ENCODE assay signal across 8 cellular contexts in the genomic region with DNA sequence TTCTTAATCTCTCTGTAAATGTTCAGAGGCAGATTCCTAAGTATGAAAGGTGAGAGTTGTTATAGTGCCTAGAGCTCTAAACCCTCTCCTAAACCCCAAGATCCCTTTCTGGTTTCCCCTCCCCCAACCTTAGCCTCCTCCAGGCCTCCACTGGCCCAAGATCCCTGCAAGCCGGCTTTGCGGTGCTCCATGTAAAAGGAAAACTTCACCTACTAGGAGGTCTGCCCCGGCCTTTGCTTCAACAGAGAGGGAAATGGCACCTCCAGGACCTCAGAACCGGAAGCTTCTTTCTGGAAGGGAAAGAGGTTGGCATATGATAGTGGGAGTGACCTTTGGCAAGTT. TPM values are rescaled to one million over a fixed set of nuclear protein-coding genes. Genes with fewer than 3 reads are reported as not detected.
DNase-seq lines count a peak whose midpoint lies in the region; ATAC-seq and TF ChIP-seq lines count a peak whose summit lies in the region.

No MANE protein-coding gene starts in this region.

- no peak for TF ChIP-seq CTCF in GM13977 (IDR thresholded peaks at IDR 0.05; ENCODE audit: extremely low read depth, insufficient read depth, missing control alignments)

- H3K27me3 ChIP-seq in iPS-18a (ENCODE audit: control insufficient read depth, insufficient read depth, low read length) = no peaks in the 10 kb centered on the region

- H3K4me1 ChIP-seq in iPS-18a (ENCODE audit: control insufficient read depth, low read depth, low read length) = peaks cover 13% of the 10 kb centered on the region

- peak overlapping the region; percentile 74 for H3K4me3 ChIP-seq in iPS-18a (ENCODE audit: low read length)

- peaks cover 29% of the 10 kb centered on the region for H3K36me3 Mint-ChIP-seq in activated T-helper 17 cell treated with anti-CD3 and anti-CD28 coated beads, Interleukin-2, amount 50 U/mL, for 72 hours (ENCODE audit: low read depth)
- peaks cover 11 to 25% of the 10 kb centered on the region in 2 donors for H3K36me3 Mint-ChIP-seq in stimulated activated naive B cell treated with anti-CD40 and anti-IgM and Interleukin-4, amounts not matched to agents 10 μg/mL and 1 μg/mL and 100 μg/mL, for 72 hours

- no peak overlapping the region for H3K9ac ChIP-seq in iPS-18a (ENCODE audit: low read length)

- H3K27ac Mint-ChIP-seq in activated T-helper 17 cell treated with anti-CD3 and anti-CD28 coated beads, Interleukin-2, amount 50 U/mL, for 72 hours = peak overlapping the region; percentile 58
- peak overlapping the region; percentile 85 for H3K27ac Mint-ChIP-seq in stimulated activated naive B cell treated with anti-CD40 and anti-IgM and Interleukin-4, amounts not matched to agents 10 μg/mL and 1 μg/mL and 100 μg/mL, for 72 hours

- in situ Hi-C loops in GM13977 (cut with MboI; ENCODE audit: low pct_unique_long_range_greater_than_20kb, low sequenced_read_pairs, unreplicated experiment) = loop anchor here (25.0 kb wide), 1 partner anchor 208 kb away; no protein-coding TSS in a partner anchor

- ATAC-seq in activated T-helper 17 cell treated with anti-CD3 and anti-CD28 coated beads, Interleukin-2, amount 50 U/mL, for 72 hours (replicated peaks) = no peak
- ATAC-seq in stimulated activated naive B cell treated with anti-CD40 and anti-IgM and Interleukin-4, amounts not matched to agents 10 μg/mL and 1 μg/mL and 100 μg/mL, for 72 hours (replicated peaks) = no peak
- ATAC-seq in GM18502 (IDR thresholded peaks at IDR 0.05; ENCODE audit: poor library complexity, unreplicated experiment) (no peak), HG02588 (IDR thresholded peaks at IDR 0.05; ENCODE audit: unreplicated experiment) (no peak)

- H3K36me3 ChIP-seq in iPS-18a (ENCODE audit: control insufficient read depth, low read depth, low read length) = peaks cover 8% of the 10 kb centered on the region

- H3K27ac ChIP-seq in iPS-18a (ENCODE audit: low read length) = no peak overlapping the region

- no peaks in the 10 kb centered on the region for H3K9me3 Mint-ChIP-seq in activated T-helper 17 cell treated with anti-CD3 and anti-CD28 coated beads, Interleukin-2, amount 50 U/mL, for 72 hours
- no peaks in the 10 kb centered on the region for H3K9me3 Mint-ChIP-seq in stimulated activated naive B cell treated with anti-CD40 and anti-IgM and Interleukin-4, amounts not matched to agents 10 μg/mL and 1 μg/mL and 100 μg/mL, for 72 hours

- H3K27me3 Mint-ChIP-seq in activated T-helper 17 cell treated with anti-CD3 and anti-CD28 coated beads, Interleukin-2, amount 50 U/mL, for 72 hours = peaks cover 4% of the 10 kb centered on the region
- peaks cover 4 to 5% of the 10 kb centered on the region in 2 donors for H3K27me3 Mint-ChIP-seq in stimulated activated naive B cell treated with anti-CD40 and anti-IgM and Interleukin-4, amounts not matched to agents 10 μg/mL and 1 μg/mL and 100 μg/mL, for 72 hours

- H3K9me3 ChIP-seq in iPS-18a (ENCODE audit: control insufficient read depth, low read depth, low read length) = no peaks in the 10 kb centered on the region

- H3K4me3 Mint-ChIP-seq in activated T-helper 17 cell treated with anti-CD3 and anti-CD28 coated beads, Interleukin-2, amount 50 U/mL, for 72 hours = peak overlapping the region; percentile 68
- H3K4me3 Mint-ChIP-seq in stimulated activated naive B cell treated with anti-CD40 and anti-IgM and Interleukin-4, amounts not matched to agents 10 μg/mL and 1 μg/mL and 100 μg/mL, for 72 hours = peak overlapping the region; percentile 83 to 89

- DNase-seq in NCI-H82 (lab: John Stamatoyannopoulos, UW) = peak; percentile 23
- no peak for DNase-seq in NCI-H82 treated with DMSO at 0.1 percent for 48 hours (lab: John Stamatoyannopoulos, UW; ENCODE audit: unreplicated experiment)
- DNase-seq in stimulated activated naive B cell treated with anti-CD40 and anti-IgM and Interleukin-4, amounts not matched to agents 10 μg/mL and 1 μg/mL and 100 μg/mL, for 72 hours = no peak
- no peak for DNase-seq in GM13977 (ENCODE audit: low spot score)

- H3K4me1 Mint-ChIP-seq in activated T-helper 17 cell treated with anti-CD3 and anti-CD28 coated beads, Interleukin-2, amount 50 U/mL, for 72 hours = peaks cover 24% of the 10 kb centered on the region
- H3K4me1 Mint-ChIP-seq in stimulated activated naive B cell treated with anti-CD40 and anti-IgM and Interleukin-4, amounts not matched to agents 10 μg/mL and 1 μg/mL and 100 μg/mL, for 72 hours = peaks cover 20 to 27% of the 10 kb centered on the region in 2 donors

RNA-seq across cellular contexts. Expression of a gene that starts 2.3 kb away (rescaled TPM):
- total RNA-seq in activated T-helper 17 cell treated with anti-CD3 and anti-CD28 coated beads, Interleukin-2, amount 50 U/mL, for 72 hours = 10 to 100 TPM; 21.6 to 32.5 TPM

RNA-seq across cellular contexts. Expression of a gene that starts 20.0 kb away (rescaled TPM):
- not detected for total RNA-seq in activated T-helper 17 cell treated with anti-CD3 and anti-CD28 coated beads, Interleukin-2, amount 50 U/mL, for 72 hours
